Comparison of ENCODE assay signal across 27 cellular contexts in genomic region chr10:87650838-87651237, GRCh38.
"Had no signal": no experiment of that assay in that cellular context is flagged by ENCODE, and none has a peak within 500 bp of the region (broad histone marks: within the 10 kb centered on the region; RNA-seq: fewer than 3 reads in every experiment).

No MANE protein-coding gene starts in this region.

- H3K4me3 ChIP-seq: left lung, lower lobe of right lung, mucosa of descending colon, pancreas, prostate gland, skin epidermis, suprapubic skin, thoracic aorta, tibial nerve, upper lobe of left lung, vagina had no signal

- H3K27me3 ChIP-seq: left lung, pancreas, suprapubic skin, tibial nerve, upper lobe of left lung, vagina had no signal

- H3K27ac ChIP-seq: left lung, lower lobe of right lung, pancreas, prostate gland, skin epidermis, suprapubic skin, thoracic aorta, tibial nerve, upper lobe of left lung, vagina had no signal

- H3K9me3 ChIP-seq: left lung, lower lobe of right lung, mucosa of descending colon, pancreas, prostate gland, suprapubic skin, thoracic aorta, tibial nerve, upper lobe of left lung, vagina had no signal

- ATAC-seq: left colon; left lung; lower lobe of right lung; mucosa of descending colon; naive thymus-derived CD4-positive, alpha-beta T cell; natural killer cell treated with Interleukin-12 subunit alpha and Interleukin-12 subunit beta and Interleukin-15 and Interleukin-18, amount 100 ng/mL, for 72 hours; pancreas; right cardiac atrium; sciatic nerve; stimulated activated effector memory CD8-positive, alpha-beta T cell treated with anti-CD3 and anti-CD28 coated beads, Interleukin-12 subunit alpha, Interleukin-12 subunit beta, amount 100 ng/mL, for 72 hours had no signal

- H3K36me3 ChIP-seq: left lung, lower lobe of right lung, pancreas, prostate gland, suprapubic skin, thoracic aorta, tibial nerve, upper lobe of left lung, vagina had no signal

- DNase-seq: hypothalamus; left colon; left lung; lower lobe of right lung; midbrain; mucosa of descending colon; naive thymus-derived CD4-positive, alpha-beta T cell; pancreas; posterior cingulate gyrus; retina; right cardiac atrium; stimulated activated CD4-positive, alpha-beta T cell treated with anti-CD3 and anti-CD28 coated beads, Interleukin-12 subunit alpha, Interleukin-12 subunit beta, amount 100 ng/mL, for 4 hours; stimulated activated CD4-positive, alpha-beta T cell treated with anti-CD3 and anti-CD28 coated beads, Interleukin-15, amount 100 ng/mL, for 24 hours; stimulated activated CD4-positive, alpha-beta T cell treated with anti-CD3 and anti-CD28 coated beads, Interleukin-2, amount 100 ng/mL, for 24 hours; stimulated activated CD4-positive, alpha-beta T cell treated with anti-CD3 and anti-CD28 coated beads, Interleukin-4, amount 100 ng/mL, for 1 hour; stimulated activated naive CD4-positive, alpha-beta T cell; upper lobe of left lung had no signal

- H3K4me3 Mint-ChIP-seq: naive thymus-derived CD4-positive, alpha-beta T cell; natural killer cell treated with Interleukin-12 subunit alpha and Interleukin-12 subunit beta and Interleukin-15 and Interleukin-18, amount 100 ng/mL, for 72 hours; stimulated activated effector memory CD8-positive, alpha-beta T cell treated with anti-CD3 and anti-CD28 coated beads, Interleukin-12 subunit alpha, Interleukin-12 subunit beta, amount 100 ng/mL, for 72 hours; stimulated activated naive CD8-positive, alpha-beta T cell treated with anti-CD3 and anti-CD28 coated beads, Interleukin-15, Interleukin-2, amounts not matched to agents 100 ng/mL and 50 ng/mL, for 24 hours had no signal

- H3K9me3 Mint-ChIP-seq: natural killer cell treated with Interleukin-12 subunit alpha and Interleukin-12 subunit beta and Interleukin-15 and Interleukin-18, amount 100 ng/mL, for 72 hours; stimulated activated effector memory CD8-positive, alpha-beta T cell treated with anti-CD3 and anti-CD28 coated beads, Interleukin-12 subunit alpha, Interleukin-12 subunit beta, amount 100 ng/mL, for 72 hours had no signal

- H3K36me3 Mint-ChIP-seq: natural killer cell treated with Interleukin-12 subunit alpha and Interleukin-12 subunit beta and Interleukin-15 and Interleukin-18, amount 100 ng/mL, for 72 hours; stimulated activated effector memory CD8-positive, alpha-beta T cell treated with anti-CD3 and anti-CD28 coated beads, Interleukin-12 subunit alpha, Interleukin-12 subunit beta, amount 100 ng/mL, for 72 hours had no signal

- H3K27ac Mint-ChIP-seq: naive thymus-derived CD4-positive, alpha-beta T cell; natural killer cell treated with Interleukin-12 subunit alpha and Interleukin-12 subunit beta and Interleukin-15 and Interleukin-18, amount 100 ng/mL, for 72 hours; stimulated activated effector memory CD8-positive, alpha-beta T cell treated with anti-CD3 and anti-CD28 coated beads, Interleukin-12 subunit alpha, Interleukin-12 subunit beta, amount 100 ng/mL, for 72 hours; stimulated activated naive CD8-positive, alpha-beta T cell treated with anti-CD3 and anti-CD28 coated beads, Interleukin-15, Interleukin-2, amounts not matched to agents 100 ng/mL and 50 ng/mL, for 24 hours had no signal

- H3K4me1 Mint-ChIP-seq: naive thymus-derived CD4-positive, alpha-beta T cell; stimulated activated effector memory CD8-positive, alpha-beta T cell treated with anti-CD3 and anti-CD28 coated beads, Interleukin-12 subunit alpha, Interleukin-12 subunit beta, amount 100 ng/mL, for 72 hours had no signal

- H3K4me1 ChIP-seq: left lung, lower lobe of right lung, prostate gland, suprapubic skin, tibial nerve, vagina had no signal
